In the genomic region with DNA sequence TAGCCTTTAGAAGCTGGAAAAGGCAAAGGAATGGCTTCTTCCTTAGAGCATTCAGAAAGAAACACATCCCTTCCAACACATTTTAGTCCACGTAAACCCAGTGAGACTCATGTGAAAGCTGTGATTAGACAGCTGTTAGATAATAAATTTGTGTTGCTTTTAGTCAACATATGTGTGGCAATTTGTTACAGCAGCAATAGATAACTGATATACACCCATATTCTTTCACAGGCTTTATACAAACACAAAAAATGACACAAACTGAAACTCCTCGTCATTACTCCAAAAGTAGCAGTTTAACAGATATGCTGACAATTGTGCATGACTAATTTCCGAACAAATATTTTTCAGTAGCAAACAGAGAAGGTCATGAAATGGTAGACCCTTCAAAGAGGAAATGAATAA, we compare ENCODE assay signal across 11 cellular contexts.
DNase-seq lines count a peak whose midpoint lies in the region; ATAC-seq and TF ChIP-seq lines count a peak whose summit lies in the region.
"Had no signal": no experiment of that assay in that cellular context is flagged by ENCODE, and none has a peak within 500 bp of the region (broad histone marks: within the 10 kb centered on the region; RNA-seq: fewer than 3 reads in every experiment).

No MANE protein-coding gene starts in this region.

- intact Hi-C loops in activated naive CD4-positive, alpha-beta T cell treated with anti-CD3 and anti-CD28 coated beads for 36 hours (cut with micrococcal nuclease), result loop anchor here (1.0 to 5.0 kb wide), 8 partner anchors 25 to 1070 kb away; a partner anchor contains a TSS
- intact Hi-C loops in lower lobe of right lung (cut with DNase I), result no loop called here

- peaks cover 71% of the 10 kb centered on the region for H3K4me1 Mint-ChIP-seq in activated naive CD4-positive, alpha-beta T cell treated with anti-CD3 and anti-CD28 coated beads, Interleukin-2, amount 10 ng/mL, durations not matched to agents 7 days and 5 days
- H3K4me1 Mint-ChIP-seq in activated naive CD4-positive, alpha-beta T cell treated with anti-CD3 and anti-CD28 coated beads for 36 hours (ENCODE audit: low read depth), result peaks cover 38% of the 10 kb centered on the region
- peaks cover 54% of the 10 kb centered on the region for H3K4me1 Mint-ChIP-seq in T-helper 1 cell treated with Interleukin-12 subunit alpha and Interleukin-12 subunit beta and Interleukin-4 antibody, amounts not matched to agents 30 μg/mL and 1 μg/mL, for 36 hours (ENCODE audit: low read depth)
- peaks cover 61% of the 10 kb centered on the region for H3K4me1 Mint-ChIP-seq in stimulated activated naive CD8-positive, alpha-beta T cell treated with anti-CD3 and anti-CD28 coated beads, Interleukin-15, amount 100 ng/mL, for 72 hours

- H3K9me3 Mint-ChIP-seq in activated naive CD4-positive, alpha-beta T cell treated with anti-CD3 and anti-CD28 coated beads, Interleukin-2, amount 10 ng/mL, durations not matched to agents 7 days and 5 days, result peaks cover 23% of the 10 kb centered on the region
- peaks cover 8% of the 10 kb centered on the region for H3K9me3 Mint-ChIP-seq in activated naive CD4-positive, alpha-beta T cell treated with anti-CD3 and anti-CD28 coated beads for 36 hours
- H3K9me3 Mint-ChIP-seq in T-helper 1 cell treated with Interleukin-12 subunit alpha and Interleukin-12 subunit beta and Interleukin-4 antibody, amounts not matched to agents 30 μg/mL and 1 μg/mL, for 36 hours, result peaks cover 19% of the 10 kb centered on the region
- H3K9me3 Mint-ChIP-seq in stimulated activated naive CD8-positive, alpha-beta T cell treated with anti-CD3 and anti-CD28 coated beads, Interleukin-15, amount 100 ng/mL, for 72 hours, result peaks cover 7 to 8% of the 10 kb centered on the region in 2 donors

- H3K9me3 ChIP-seq in lower lobe of right lung, result peaks cover 9% of the 10 kb centered on the region
- H3K9me3 ChIP-seq: ovary had no signal

- no peaks in the 10 kb centered on the region for H3K27me3 Mint-ChIP-seq in activated naive CD4-positive, alpha-beta T cell treated with anti-CD3 and anti-CD28 coated beads, Interleukin-2, amount 10 ng/mL, durations not matched to agents 7 days and 5 days
- no peaks in the 10 kb centered on the region for H3K27me3 Mint-ChIP-seq in activated naive CD4-positive, alpha-beta T cell treated with anti-CD3 and anti-CD28 coated beads for 36 hours (ENCODE audit: low read depth)
- no peaks in the 10 kb centered on the region for H3K27me3 Mint-ChIP-seq in T-helper 1 cell treated with Interleukin-12 subunit alpha and Interleukin-12 subunit beta and Interleukin-4 antibody, amounts not matched to agents 30 μg/mL and 1 μg/mL, for 36 hours (ENCODE audit: low read depth)
- H3K27me3 Mint-ChIP-seq in stimulated activated naive CD8-positive, alpha-beta T cell treated with anti-CD3 and anti-CD28 coated beads, Interleukin-15, amount 100 ng/mL, for 72 hours, result no peaks in the 10 kb centered on the region
- H3K27me3 Mint-ChIP-seq: B cell; stimulated activated naive B cell treated with anti-CD40 and anti-IgM and Interleukin-4, amounts not matched to agents 10 μg/mL and 1 μg/mL and 100 μg/mL, for 72 hours had no signal

- H3K4me3 Mint-ChIP-seq in activated naive CD4-positive, alpha-beta T cell treated with anti-CD3 and anti-CD28 coated beads, Interleukin-2, amount 10 ng/mL, durations not matched to agents 7 days and 5 days, result no peak overlapping the region
- H3K4me3 Mint-ChIP-seq in activated naive CD4-positive, alpha-beta T cell treated with anti-CD3 and anti-CD28 coated beads for 36 hours, result no peak overlapping the region
- H3K4me3 Mint-ChIP-seq in T-helper 1 cell treated with Interleukin-12 subunit alpha and Interleukin-12 subunit beta and Interleukin-4 antibody, amounts not matched to agents 30 μg/mL and 1 μg/mL, for 36 hours, result peak overlapping the region; percentile 43
- peak overlapping the region; percentile 45 to 46 for H3K4me3 Mint-ChIP-seq in stimulated activated naive CD8-positive, alpha-beta T cell treated with anti-CD3 and anti-CD28 coated beads, Interleukin-15, amount 100 ng/mL, for 72 hours
- H3K4me3 Mint-ChIP-seq: B cell; stimulated activated naive B cell treated with anti-CD40 and anti-IgM and Interleukin-4, amounts not matched to agents 10 μg/mL and 1 μg/mL and 100 μg/mL, for 72 hours had no signal

- H3K27ac Mint-ChIP-seq in activated naive CD4-positive, alpha-beta T cell treated with anti-CD3 and anti-CD28 coated beads, Interleukin-2, amount 10 ng/mL, durations not matched to agents 7 days and 5 days, result peak overlapping the region; percentile 83
- H3K27ac Mint-ChIP-seq in activated naive CD4-positive, alpha-beta T cell treated with anti-CD3 and anti-CD28 coated beads for 36 hours, result no peak overlapping the region
- H3K27ac Mint-ChIP-seq in T-helper 1 cell treated with Interleukin-12 subunit alpha and Interleukin-12 subunit beta and Interleukin-4 antibody, amounts not matched to agents 30 μg/mL and 1 μg/mL, for 36 hours, result peak overlapping the region; percentile 91
- H3K27ac Mint-ChIP-seq in stimulated activated naive CD8-positive, alpha-beta T cell treated with anti-CD3 and anti-CD28 coated beads, Interleukin-15, amount 100 ng/mL, for 72 hours, result peak overlapping the region; percentile 71 to 95
- H3K27ac Mint-ChIP-seq: B cell; stimulated activated naive B cell treated with anti-CD40 and anti-IgM and Interleukin-4, amounts not matched to agents 10 μg/mL and 1 μg/mL and 100 μg/mL, for 72 hours had no signal

- CTCF ChIA-PET in activated naive CD4-positive, alpha-beta T cell treated with anti-CD3 and anti-CD28 coated beads, Interleukin-2, amount 10 ng/mL, durations not matched to agents 7 days and 5 days (lab: Charles Lee), result no interaction called here
- CTCF ChIA-PET in activated naive CD4-positive, alpha-beta T cell treated with anti-CD3 and anti-CD28 coated beads for 36 hours (lab: Charles Lee), result interaction anchor here (1.0 kb wide), 2 partner anchors 17 to 147 kb away, joined by 3 read pairs; no protein-coding TSS in a partner anchor

- H3K27me3 ChIP-seq in lower lobe of right lung (ENCODE audit: low read depth), result no peaks in the 10 kb centered on the region
- H3K27me3 ChIP-seq: ovary had no signal

- ATAC-seq in HG02885 (IDR thresholded peaks at IDR 0.05; ENCODE audit: poor library complexity, unreplicated experiment) (peak; percentile 91), lower lobe of right lung (no peak)
- ATAC-seq in stimulated activated naive CD8-positive, alpha-beta T cell treated with anti-CD3 and anti-CD28 coated beads, Interleukin-15, amount 100 ng/mL, for 72 hours, result peak; percentile 76

- H3K4me3 ChIP-seq in lower lobe of right lung, result no peak overlapping the region
- H3K4me3 ChIP-seq: ovary had no signal

- no peak for TF ChIP-seq CTCF in lower lobe of right lung (IDR thresholded peaks at IDR 0.05)

- H3K27ac ChIP-seq in lower lobe of right lung, result no peak overlapping the region
- H3K27ac ChIP-seq: ovary had no signal

- H3K36me3 ChIP-seq in lower lobe of right lung, result no peaks in the 10 kb centered on the region
- H3K36me3 ChIP-seq: ovary had no signal

- no peak for DNase-seq in activated naive CD4-positive, alpha-beta T cell treated with anti-CD3 and anti-CD28 coated beads, Interleukin-2, amount 10 ng/mL, durations not matched to agents 7 days and 5 days
- no peak for DNase-seq in activated naive CD4-positive, alpha-beta T cell treated with anti-CD3 and anti-CD28 coated beads for 36 hours
- no peak for DNase-seq in stimulated activated naive CD8-positive, alpha-beta T cell treated with anti-CD3 and anti-CD28 coated beads, Interleukin-15, amount 100 ng/mL, for 72 hours
- DNase-seq in anterior cingulate cortex (lab: John Stamatoyannopoulos, UW), result no peak
- no peak for DNase-seq in lower lobe of right lung
- DNase-seq in NCI-H82 (lab: John Stamatoyannopoulos, UW), result no peak
- DNase-seq: ovary; stimulated activated naive B cell treated with anti-CD40 and anti-IgM and Interleukin-4, amounts not matched to agents 10 μg/mL and 1 μg/mL and 100 μg/mL, for 72 hours had no signal

- H3K36me3 Mint-ChIP-seq in activated naive CD4-positive, alpha-beta T cell treated with anti-CD3 and anti-CD28 coated beads, Interleukin-2, amount 10 ng/mL, durations not matched to agents 7 days and 5 days, result peaks cover 65% of the 10 kb centered on the region
- peaks cover 24% of the 10 kb centered on the region for H3K36me3 Mint-ChIP-seq in activated naive CD4-positive, alpha-beta T cell treated with anti-CD3 and anti-CD28 coated beads for 36 hours (ENCODE audit: low read depth)
- H3K36me3 Mint-ChIP-seq in T-helper 1 cell treated with Interleukin-12 subunit alpha and Interleukin-12 subunit beta and Interleukin-4 antibody, amounts not matched to agents 30 μg/mL and 1 μg/mL, for 36 hours (ENCODE audit: low read depth), result peaks cover 69% of the 10 kb centered on the region

- peaks cover 9% of the 10 kb centered on the region for H3K4me1 ChIP-seq in lower lobe of right lung

Comparison
In these comparisons a context has a peak if more than half of its experiments do, and no peak if none do; other contexts are left out.
1. H3K4me3 Mint-ChIP-seq: peak in T-helper 1 cell treated with Interleukin-12 subunit alpha and Interleukin-12 subunit beta and Interleukin-4 antibody, amounts not matched to agents 30 μg/mL and 1 μg/mL, for 36 hours (single experiment) and stimulated activated naive CD8-positive, alpha-beta T cell treated with anti-CD3 and anti-CD28 coated beads, Interleukin-15, amount 100 ng/mL, for 72 hours (2 of 2); none in activated naive CD4-positive, alpha-beta T cell treated with anti-CD3 and anti-CD28 coated beads, Interleukin-2, amount 10 ng/mL, durations not matched to agents 7 days and 5 days (single experiment) and activated naive CD4-positive, alpha-beta T cell treated with anti-CD3 and anti-CD28 coated beads for 36 hours (single experiment).
2. ATAC-seq: peak in HG02885 (single experiment) and stimulated activated naive CD8-positive, alpha-beta T cell treated with anti-CD3 and anti-CD28 coated beads, Interleukin-15, amount 100 ng/mL, for 72 hours (single experiment); none in lower lobe of right lung (0 of 2).